ENCODE assay signal across 20 cellular contexts in genomic region chr3:52470920-52471319, GRCh38. TPM values are rescaled to one million over a fixed set of nuclear protein-coding genes. Genes with fewer than 3 reads are reported as not detected.
A peak's percentile ranks its signal among the peaks of the same experiment; 100 is the strongest.
DNase-seq lines count a peak whose midpoint lies in the region; ATAC-seq, FAIRE-seq and TF ChIP-seq lines count a peak whose summit lies in the region.
"Had no signal": no experiment of that assay in that cellular context is flagged by ENCODE, and none has a peak within 500 bp of the region (broad histone marks: within the 10 kb centered on the region; RNA-seq: fewer than 3 reads in every experiment).

No MANE protein-coding gene starts in this region.

- peaks cover 5% of the 10 kb centered on the region for H3K9me1 ChIP-seq in IMR-90 (ENCODE audit: insufficient read depth, low read length)

- TF ChIP-seq RAD21 in IMR-90 (IDR thresholded peaks at IDR 0.05; ENCODE audit: low read length) (no peak), H1 (IDR thresholded peaks at IDR 0.05 in 1 of 2, conservative IDR thresholded peaks at IDR 0.05 in 1 of 2; ENCODE audit: low read depth in 2 of 2, low read length in 2 of 2) (no peak)

- WGBS in IMR-90 (ENCODE audit: extremely low coverage in 2 of 2, insufficient read length in 1 of 2), 2 experiments: 76% methylated on average over 2 of the region's 4 CpGs; no CpG with 5 or more reads in 1 of the 2 experiments
- WGBS in H1 (ENCODE audit: extremely low coverage in 1 of 2, insufficient coverage in 1 of 2, insufficient read length in 1 of 2, insufficient replicate concordance in 2 of 2, low coverage in 1 of 2, low lambda C conversion rate in 2 of 2, missing lambda C conversion rate in 1 of 2), 2 experiments: 95% methylated on average over 4 of the region's 4 CpGs; no CpG with 5 or more reads in 1 of the 2 experiments
- WGBS in prostate gland: 92% methylated on average over 4 of the region's 4 CpGs

- TF ChIP-seq CTCF in IMR-90 (conservative IDR thresholded peaks at IDR 0.05; ENCODE audit: low read depth, low read length) (no peak), H1 (IDR thresholded peaks at IDR 0.05; ENCODE audit: control extremely low read depth in 1 of 3, insufficient read depth in 1 of 3, low read depth in 1 of 3, low read length in 3 of 3) (no peak), prostate gland (IDR thresholded peaks at IDR 0.05) (no peak)

- H2BK15ac ChIP-seq in IMR-90 (ENCODE audit: low read depth, low read length) (no peak overlapping the region), H1 (ENCODE audit: low read length) (no peak overlapping the region)

- no peaks in the 10 kb centered on the region for H3K23me2 ChIP-seq in H1 (ENCODE audit: low read depth, low read length)

- no peak overlapping the region for H3K9ac ChIP-seq in IMR-90 (ENCODE audit: low read depth, low read length)
- no peak overlapping the region for H3K9ac ChIP-seq in H1 (replicated peaks in 1 of 4; ENCODE audit: extremely low read depth in 1 of 4, low read depth in 3 of 4, low read length in 3 of 4)
- H3K9ac ChIP-seq: GM23248 had no signal

- H2AK5ac ChIP-seq in IMR-90 (ENCODE audit: low read depth, low read length) (no peak overlapping the region), H1 (ENCODE audit: low read depth, low read length) (no peak overlapping the region)

- H4K91ac ChIP-seq in IMR-90 (ENCODE audit: insufficient read depth, low read depth, low read length) (no peak overlapping the region), H1 (replicated peaks; ENCODE audit: insufficient read length, low read length) (no peak overlapping the region)

- no TSS peak for BruUV-seq in IMR-90 (replicated peaks; lab: Mats Ljungman, UMichigan)

- no peak for DNase-seq in activated T-cell treated with anti-CD3 and anti-CD28 coated beads, Interleukin-2, amount 50 U/mL, for 24 hours
- DNase-seq in activated T-cell treated with anti-CD3 and anti-CD28 coated beads, Interleukin-2, amount 50 U/mL, for 1 hour: no peak
- DNase-seq in IMR-90: no peak
- no peak for DNase-seq in H1 (ENCODE audit: low read depth in 1 of 2, low spot score in 2 of 2)
- DNase-seq in prostate gland (ENCODE audit: low spot score): no peak
- no peak for DNase-seq in ACHN
- no peak for DNase-seq in COLO668 (lab: John Stamatoyannopoulos, UW; ENCODE audit: unreplicated experiment)
- no peak for DNase-seq in NK-92 treated with Interleukin-12 subunit alpha and Interleukin-12 subunit beta, amount 100 ng/mL, for 24 hours (lab: John Stamatoyannopoulos, UW)
- DNase-seq: BE2C; CD4-positive, alpha-beta memory T cell; DMS79; GM23248; KG1; NCI-H1436; NCI-H2029; NCI-H2171 treated with DMSO at 0.1 percent for 48 hours; NCI-H446 treated with DMSO at 0.1 percent for 48 hours; NCI-H748 treated with DMSO at 0.1 percent for 48 hours; SHP77 treated with DMSO at 0.1 percent for 48 hours had no signal

- H3K36me3 ChIP-seq in IMR-90 (ENCODE audit: control insufficient read depth, insufficient read depth, low read length) (peaks cover 51% of the 10 kb centered on the region), H1 (ENCODE audit: control insufficient read depth in 2 of 4, insufficient read depth in 4 of 4, low read length in 3 of 4) (peaks cover 19 to 45% (median 34%) of the 10 kb centered on the region in 4 experiments), prostate gland (peaks cover 18 to 20% of the 10 kb centered on the region in 2 donors)

- no peak overlapping the region for H3K56ac ChIP-seq in IMR-90 (ENCODE audit: extremely low read depth, insufficient read depth, low read length)
- H3K56ac ChIP-seq in H1 (replicated peaks; ENCODE audit: insufficient read length, low read depth, low read length): no peak overlapping the region

- no peak overlapping the region for H3K4me3 Mint-ChIP-seq in activated T-cell treated with anti-CD3 and anti-CD28 coated beads, Interleukin-2, amount 50 U/mL, for 24 hours
- H3K4me3 Mint-ChIP-seq: CD4-positive, alpha-beta memory T cell had no signal

- no peak for TF ChIP-seq POLR2A in IMR-90 (IDR thresholded peaks at IDR 0.05; ENCODE audit: low read depth, low read length)
- no peak for TF ChIP-seq POLR2A in H1 (IDR thresholded peaks at IDR 0.05; ENCODE audit: control extremely low read depth in 1 of 2, low read depth in 2 of 2, low read length in 2 of 2)
- TF ChIP-seq POLR2A in prostate gland (IDR thresholded peaks at IDR 0.05): no peak

- no peak for TF ChIP-seq EP300 in H1 (IDR thresholded peaks at IDR 0.05; ENCODE audit: borderline replicate concordance in 1 of 2, low read depth in 2 of 2, low read length in 2 of 2)

- H3K9me3 ChIP-seq in IMR-90 (ENCODE audit: control insufficient read depth, insufficient read depth, low read length) (no peaks in the 10 kb centered on the region), H1 (ENCODE audit: insufficient read depth in 2 of 2, low read depth in 1 of 2, low read length in 1 of 2) (no peaks in the 10 kb centered on the region), prostate gland (no peaks in the 10 kb centered on the region)
- H3K9me3 ChIP-seq: BE2C had no signal

- dilution Hi-C loops in IMR-90 (cut with HindIII; ENCODE audit: low sequenced_read_pairs, unreplicated experiment): no loop called here

- no peak overlapping the region for H3K14ac ChIP-seq in IMR-90 (replicated peaks; ENCODE audit: low read depth, low read length)
- H3K14ac ChIP-seq in H1 (ENCODE audit: insufficient read length): no peak overlapping the region

- peak overlapping the region; percentile 18 for H3K27ac Mint-ChIP-seq in activated T-cell treated with anti-CD3 and anti-CD28 coated beads, Interleukin-2, amount 50 U/mL, for 24 hours

- peaks cover 46 to 67% of the 10 kb centered on the region in 2 experiments for H3K79me1 ChIP-seq in IMR-90 (ENCODE audit: low read depth in 1 of 2, low read length in 2 of 2)
- peaks cover 9% of the 10 kb centered on the region for H3K79me1 ChIP-seq in H1 (ENCODE audit: low read depth, low read length)

- H2BK12ac ChIP-seq in H1 (ENCODE audit: low read depth, low read length): no peak overlapping the region

- peaks cover 86% of the 10 kb centered on the region for H3K36me3 Mint-ChIP-seq in activated T-cell treated with anti-CD3 and anti-CD28 coated beads, Interleukin-2, amount 50 U/mL, for 24 hours (ENCODE audit: low read depth)

- H2AFZ ChIP-seq in IMR-90 (replicated peaks; ENCODE audit: low read length, poor library complexity) (peak overlapping the region; percentile 10), H1 (ENCODE audit: low read length) (no peak overlapping the region)
- H2AFZ ChIP-seq: GM23248 had no signal

- H2AK9ac ChIP-seq in IMR-90 (replicated peaks; ENCODE audit: low read depth, low read length, poor library complexity): no peak overlapping the region

- H3K4me3 ChIP-seq in IMR-90 (ENCODE audit: insufficient read depth, low read depth, low read length): no peak overlapping the region
- H3K4me3 ChIP-seq in H1 (ENCODE audit: extremely low read depth in 1 of 4, insufficient read depth in 2 of 4, low read depth in 3 of 4, low read length in 4 of 4): no peak overlapping the region
- no peak overlapping the region for H3K4me3 ChIP-seq in prostate gland
- H3K4me3 ChIP-seq: GM23248 had no signal

- peaks cover 0 to 8% of the 10 kb centered on the region in 2 experiments; a peak in 1 of 4 replicates for H3K79me2 ChIP-seq in H1 (ENCODE audit: control insufficient read depth in 1 of 2, insufficient read depth in 2 of 2, low read length in 2 of 2)

- H3K4me1 ChIP-seq in IMR-90 (ENCODE audit: control insufficient read depth, insufficient read depth, low read length) (peaks cover 6% of the 10 kb centered on the region; the same call in 1 of the 2 replicates), H1 (replicated peaks in 1 of 4; ENCODE audit: control insufficient read depth in 3 of 4, insufficient read depth in 4 of 4, low read length in 3 of 4) (no peaks in the 10 kb centered on the region; a peak in 3 of 7 replicates), prostate gland (replicated peaks) (peaks cover 33% of the 10 kb centered on the region)
- H3K4me1 ChIP-seq: BE2C had no signal

- H3K18ac ChIP-seq in IMR-90 (ENCODE audit: low read depth, low read length) (no peak overlapping the region), H1 (ENCODE audit: extremely low read depth, low read length) (no peak overlapping the region)

- H4K8ac ChIP-seq in IMR-90 (ENCODE audit: low read depth in 2 of 2, low read length in 2 of 2): no peak overlapping the region
- H4K8ac ChIP-seq in H1 (ENCODE audit: extremely low read depth, insufficient read depth, low read length): 0 out of 2 replicates have a peak overlapping the region, but pooled peaks have one; percentile 15

- no peak for FAIRE-seq in H1 (lab: Jason Lieb, UNC)

- H4K5ac ChIP-seq in IMR-90 (ENCODE audit: low read depth, low read length) (no peak overlapping the region), H1 (ENCODE audit: insufficient read length, low read depth, low read length) (no peak overlapping the region)

- no peak overlapping the region for H3K23ac ChIP-seq in IMR-90 (ENCODE audit: low read depth, low read length)
- no peak overlapping the region for H3K23ac ChIP-seq in H1 (ENCODE audit: insufficient read length)

- no peak overlapping the region for H2BK5ac ChIP-seq in IMR-90 (ENCODE audit: low read depth, low read length, poor library complexity, severe bottlenecking)
- 0 out of 2 replicates have a peak overlapping the region, but pooled peaks have one; percentile 3 for H2BK5ac ChIP-seq in H1 (ENCODE audit: low read depth, low read length)

- no peaks in the 10 kb centered on the region for H3K9me3 Mint-ChIP-seq in activated T-cell treated with anti-CD3 and anti-CD28 coated beads, Interleukin-2, amount 50 U/mL, for 24 hours

- intact Hi-C loops in IMR-90 (cut with micrococcal nuclease) (loop anchor here (5.0 kb wide), 1 partner anchor 211 kb away; no protein-coding TSS in a partner anchor), prostate gland (cut with DNase I) (loop anchor here (10.0 kb wide), 1 partner anchor 214 kb away; the partner anchor contains the start of genes GNL3 and PBRM1)

- no peak overlapping the region for H2BK20ac ChIP-seq in IMR-90 (ENCODE audit: low read depth, low read length)
- no peak overlapping the region for H2BK20ac ChIP-seq in H1 (ENCODE audit: low read length)

- H2BK120ac ChIP-seq in IMR-90 (ENCODE audit: low read depth, low read length) (no peak overlapping the region), H1 (replicated peaks; ENCODE audit: low read depth, low read length) (no peak overlapping the region)

- peaks cover 50% of the 10 kb centered on the region for H4K20me1 ChIP-seq in IMR-90 (ENCODE audit: insufficient read depth, low read length)
- peaks cover 2 to 23% of the 10 kb centered on the region in 2 experiments for H4K20me1 ChIP-seq in H1 (replicated peaks in 1 of 2; ENCODE audit: control insufficient read depth in 1 of 2, insufficient read depth in 2 of 2, low read length in 2 of 2)

- peaks cover 1% of the 10 kb centered on the region for H3K4me1 Mint-ChIP-seq in activated T-cell treated with anti-CD3 and anti-CD28 coated beads, Interleukin-2, amount 50 U/mL, for 24 hours (ENCODE audit: low read depth)

- in situ Hi-C loops in IMR-90 (cut with MboI; ENCODE audit: low sequenced_read_pairs) (no loop called here), ACHN (cut with HindIII; ENCODE audit: low pct_ligation_motif_present, low pct_unique_long_range_greater_than_20kb, low sequenced_read_pairs) (no loop called here)

- POLR2A ChIA-PET in IMR-90 (lab: Charles Lee; ENCODE audit: unreplicated experiment): no interaction called here
- POLR2A ChIA-PET in H1 (lab: Charles Lee; ENCODE audit: partially characterized antibody): interaction anchor here (0.8 to 1.6 kb wide), 3 partner anchors 14 to 21 kb away, joined by 3 to 7 read pairs (median 3); no protein-coding TSS in a partner anchor

- H3K4ac ChIP-seq in IMR-90 (ENCODE audit: low read depth, low read length): no peak overlapping the region
- no peak overlapping the region for H3K4ac ChIP-seq in H1 (replicated peaks; ENCODE audit: insufficient read length, low read depth, low read length)

- no peak overlapping the region for H3K27ac ChIP-seq in IMR-90 (ENCODE audit: insufficient read depth, low read length)
- H3K27ac ChIP-seq in H1 (ENCODE audit: low read depth, low read length): no peak overlapping the region
- H3K27ac ChIP-seq in prostate gland: peak overlapping the region; percentile 45 to 82
- H3K27ac ChIP-seq: 22Rv1, GM23248 had no signal

- CTCF ChIA-PET in IMR-90 (lab: Yijun Ruan, JAX) (interaction anchor here (0.8 kb wide), 1 partner anchor 9 kb away, joined by 3 read pairs; no protein-coding TSS in a partner anchor), H1 (lab: Charles Lee; ENCODE audit: partially characterized antibody) (interaction anchor here (0.5 to 8.1 kb wide), 21 partner anchors 9 to 350 kb away, joined by 3 to 79 read pairs (median 6); partner anchors contain the start of genes NISCH, SEMA3G and STAB1)

- H3K27me3 Mint-ChIP-seq in activated T-cell treated with anti-CD3 and anti-CD28 coated beads, Interleukin-2, amount 50 U/mL, for 24 hours: no peaks in the 10 kb centered on the region
- H3K27me3 Mint-ChIP-seq: CD4-positive, alpha-beta memory T cell had no signal

- ATAC-seq in IMR-90 (ENCODE audit: low read depth): no peak

- no peak overlapping the region for H3K4me2 ChIP-seq in IMR-90 (ENCODE audit: low read depth, low read length)
- no peak overlapping the region for H3K4me2 ChIP-seq in H1 (ENCODE audit: insufficient read depth in 1 of 2, low read depth in 2 of 2, low read length in 2 of 2)

- H3K27me3 ChIP-seq in IMR-90 (ENCODE audit: control insufficient read depth, insufficient read depth, low read length) (no peaks in the 10 kb centered on the region), H1 (replicated peaks in 1 of 4; ENCODE audit: control insufficient read depth in 3 of 4, extremely low read depth in 1 of 4, insufficient read depth in 3 of 4, low read length in 3 of 4) (no peaks in the 10 kb centered on the region; a peak in 1 of 7 replicates), prostate gland (replicated peaks; ENCODE audit: insufficient read depth) (no peaks in the 10 kb centered on the region)
- H3K27me3 ChIP-seq: BE2C had no signal

RNA-seq across cellular contexts. Expression of gene NISCH, which starts 15.5 kb away (rescaled TPM):
- total RNA-seq in IMR-90 (2012; rRNA removed): 34.2 and 36.9 TPM in 2 replicates
- 86.0 and 92.2 TPM in 2 replicates for polyA plus RNA-seq in IMR-90 (2012; rRNA removed)
- 37.7 and 53.7 TPM in 2 replicates for polyA plus RNA-seq in IMR-90 (2012; cell fraction: cytosol; rRNA removed)
- polyA plus RNA-seq in IMR-90 (2012; cell fraction: nucleus; rRNA removed; ENCODE audit: low replicate concordance): 524 and 765 TPM in 2 replicates
- 67.0 and 71.9 TPM in 2 replicates for total RNA-seq in H1 (2021; fragmentation: NEBNext Ultra II Directional; extraction: Animal tissue kit (Norgen Biotek cat#: 25700))
- polyA plus RNA-seq in H1 (2011; rRNA removed): 71.2 and 108 TPM in 2 replicates
- 71.7 TPM for polyA plus RNA-seq in H1 (2011; cell fraction: cytosol; rRNA removed)
- polyA plus RNA-seq in H1 (2011; cell fraction: nucleus; rRNA removed): 289 TPM
- polyA plus RNA-seq in H1 (2012, experiment 1 of 2): 48.9 to 72.2 TPM (median 62.2 TPM) in 4 replicates
- polyA plus RNA-seq in H1 (2012, experiment 2 of 2): 33.3 TPM
- polyA plus RNA-seq in H1 (2013, experiment 1 of 2): 50.4 TPM
- polyA plus RNA-seq in H1 (2013, experiment 2 of 2): 45.9 TPM
- polyA minus RNA-seq in H1 (2011; rRNA and poly(A)+ RNA removed): 106 and 112 TPM in 2 replicates
- polyA minus RNA-seq in H1 (2011; cell fraction: cytosol; rRNA and poly(A)+ RNA removed): 60.0 TPM
- polyA minus RNA-seq in H1 (2011; cell fraction: nucleus; rRNA and poly(A)+ RNA removed): 121 TPM
- 100 to 1,000 TPM; 107 to 277 TPM for total RNA-seq in prostate gland

RNA-seq across cellular contexts. Expression of gene TNNC1, which starts 17.1 kb away (rescaled TPM):
- total RNA-seq in IMR-90 (2012; rRNA removed) (1.1 and 1.3 TPM in 2 replicates), prostate gland (100 to 1,000 TPM in 1 of 2 donors, 1 to 10 TPM in 1; 2.7 to 109 TPM)
- polyA plus RNA-seq in IMR-90 (2012; rRNA removed) (4.0 and 4.6 TPM in 2 replicates), H1 (2011; rRNA removed) (16.4 and 18.5 TPM in 2 replicates)
- polyA plus RNA-seq in IMR-90 (2012; cell fraction: cytosol; rRNA removed): 1.8 and 2.3 TPM in 2 replicates
- 3.4 and 6.2 TPM in 2 replicates for polyA plus RNA-seq in IMR-90 (2012; cell fraction: nucleus; rRNA removed; ENCODE audit: low replicate concordance)
- total RNA-seq in H1 (2021; fragmentation: NEBNext Ultra II Directional; extraction: Animal tissue kit (Norgen Biotek cat#: 25700)): 5.8 and 9.5 TPM in 2 replicates
- polyA plus RNA-seq in H1 (2011; cell fraction: cytosol; rRNA removed): 29.5 TPM
- polyA plus RNA-seq in H1 (2011; cell fraction: nucleus; rRNA removed): 12.1 TPM
- polyA plus RNA-seq in H1 (2012, experiment 1 of 2): 11.7 to 13.0 TPM (median 12.0 TPM) in 4 replicates
- polyA plus RNA-seq in H1 (2012, experiment 2 of 2): 12.9 TPM
- 5.0 TPM for polyA plus RNA-seq in H1 (2013, experiment 1 of 2)
- polyA plus RNA-seq in H1 (2013, experiment 2 of 2): 4.6 TPM
- 2.8 and 5.0 TPM in 2 replicates for polyA minus RNA-seq in H1 (2011; rRNA and poly(A)+ RNA removed)
- 4.1 TPM for polyA minus RNA-seq in H1 (2011; cell fraction: cytosol; rRNA and poly(A)+ RNA removed)
- polyA minus RNA-seq in H1 (2011; cell fraction: nucleus; rRNA and poly(A)+ RNA removed): 5.0 TPM
- total RNA-seq: GM23248 had no signal
- polyA plus RNA-seq: GM23248 had no signal

RNA-seq across cellular contexts. Expression of gene STAB1, which starts 24.2 kb away (rescaled TPM):
- total RNA-seq in IMR-90 (2012; rRNA removed) (not detected in 2 replicates), prostate gland (10 to 100 TPM; 21.8 to 68.6 TPM)
- polyA plus RNA-seq in IMR-90 (2012; rRNA removed) (0.04 TPM in 1 of 2 replicates, not detected in the other), H1 (2011; rRNA removed) (1.0 and 1.3 TPM in 2 replicates)
- 0.04 TPM in 1 of 2 replicates, not detected in the other for polyA plus RNA-seq in IMR-90 (2012; cell fraction: cytosol; rRNA removed)
- polyA plus RNA-seq in IMR-90 (2012; cell fraction: nucleus; rRNA removed; ENCODE audit: low replicate concordance): 0.24 and 0.60 TPM in 2 replicates
- total RNA-seq in H1 (2021; fragmentation: NEBNext Ultra II Directional; extraction: Animal tissue kit (Norgen Biotek cat#: 25700)): 1.8 and 1.9 TPM in 2 replicates
- 0.78 TPM for polyA plus RNA-seq in H1 (2011; cell fraction: cytosol; rRNA removed)
- polyA plus RNA-seq in H1 (2011; cell fraction: nucleus; rRNA removed): 3.9 TPM
- 0.64 to 1.5 TPM (median 1.2 TPM) in 4 replicates for polyA plus RNA-seq in H1 (2012, experiment 1 of 2)
- 0.62 TPM for polyA plus RNA-seq in H1 (2012, experiment 2 of 2)
- 1.2 TPM for polyA plus RNA-seq in H1 (2013, experiment 1 of 2)
- polyA plus RNA-seq in H1 (2013, experiment 2 of 2): 0.99 TPM
- polyA minus RNA-seq in H1 (2011; rRNA and poly(A)+ RNA removed): 0.85 and 1.4 TPM in 2 replicates
- 1.7 TPM for polyA minus RNA-seq in H1 (2011; cell fraction: cytosol; rRNA and poly(A)+ RNA removed)
- polyA minus RNA-seq in H1 (2011; cell fraction: nucleus; rRNA and poly(A)+ RNA removed): 2.0 TPM
- total RNA-seq: GM23248 had no signal
- polyA plus RNA-seq: CD4-positive, alpha-beta memory T cell; GM23248 had no signal

RNA-seq across cellular contexts. Expression of gene SEMA3G, which starts 26.0 kb away (rescaled TPM):
- total RNA-seq in IMR-90 (2012; rRNA removed): not detected in 2 replicates
- 0.04 and 0.07 TPM in 2 replicates for polyA plus RNA-seq in IMR-90 (2012; rRNA removed)
- 0.01 and 0.07 TPM in 2 replicates for polyA plus RNA-seq in IMR-90 (2012; cell fraction: cytosol; rRNA removed)
- 0.01 and 0.03 TPM in 2 replicates for polyA plus RNA-seq in IMR-90 (2012; cell fraction: nucleus; rRNA removed; ENCODE audit: low replicate concordance)
- total RNA-seq in H1 (2021; fragmentation: NEBNext Ultra II Directional; extraction: Animal tissue kit (Norgen Biotek cat#: 25700)): 1.5 TPM in 2 replicates
- polyA plus RNA-seq in H1 (2011; rRNA removed): 0.95 and 2.4 TPM in 2 replicates
- 1.0 TPM for polyA plus RNA-seq in H1 (2011; cell fraction: cytosol; rRNA removed)
- 2.2 TPM for polyA plus RNA-seq in H1 (2011; cell fraction: nucleus; rRNA removed)
- 1.0 to 1.8 TPM (median 1.2 TPM) in 4 replicates for polyA plus RNA-seq in H1 (2012, experiment 1 of 2)
- 0.50 TPM for polyA plus RNA-seq in H1 (2012, experiment 2 of 2)
- 1.3 TPM for polyA plus RNA-seq in H1 (2013, experiment 1 of 2)
- 1.1 TPM for polyA plus RNA-seq in H1 (2013, experiment 2 of 2)
- polyA minus RNA-seq in H1 (2011; rRNA and poly(A)+ RNA removed): 1.1 and 1.4 TPM in 2 replicates
- 1.5 TPM for polyA minus RNA-seq in H1 (2011; cell fraction: cytosol; rRNA and poly(A)+ RNA removed)
- 1.8 TPM for polyA minus RNA-seq in H1 (2011; cell fraction: nucleus; rRNA and poly(A)+ RNA removed)
- total RNA-seq in prostate gland: 1 to 10 TPM; 3.5 to 7.6 TPM
- total RNA-seq: GM23248 had no signal

Comparison
In these comparisons a context has a peak if more than half of its experiments do, and no peak if none do; other contexts are left out.
1. H3K27ac ChIP-seq: peak in prostate gland (2 of 2); none in IMR-90 (single experiment) and H1 (single experiment).